Comparison of ENCODE assay signal across 14 cellular contexts in genomic region chr4:122759639-122760310, GRCh38. TPM values are rescaled to one million over a fixed set of nuclear protein-coding genes. Genes with fewer than 3 reads are reported as not detected.
A peak's percentile ranks its signal among the peaks of the same experiment; 100 is the strongest.
DNase-seq lines count a peak whose midpoint lies in the region; ATAC-seq, FAIRE-seq and TF ChIP-seq lines count a peak whose summit lies in the region.
"Had no signal": no experiment of that assay in that cellular context is flagged by ENCODE, and none has a peak within 500 bp of the region (broad histone marks: within the 10 kb centered on the region; RNA-seq: fewer than 3 reads in every experiment).

No MANE protein-coding gene starts in this region.

- H3K27me3 ChIP-seq in SK-N-SH (ENCODE audit: insufficient read depth) (no peaks in the 10 kb centered on the region), fibroblast of lung (ENCODE audit: control insufficient read depth, insufficient read depth, low read length) (no peaks in the 10 kb centered on the region), stomach (no peaks in the 10 kb centered on the region), HepG2 (ENCODE audit: control insufficient read depth in 1 of 2, insufficient read depth in 2 of 2, low read length in 2 of 2) (no peaks in the 10 kb centered on the region)

- no peak for TF ChIP-seq POLR2A in A549 (IDR thresholded peaks at IDR 0.05; ENCODE audit: low read length)
- no peak for TF ChIP-seq POLR2A in stomach (IDR thresholded peaks at IDR 0.05)
- TF ChIP-seq POLR2A in HepG2 (IDR thresholded peaks at IDR 0.05; ENCODE audit: insufficient read depth in 1 of 2, low read depth in 2 of 2, low read length in 2 of 2) = no peak

- no peak for FAIRE-seq in A549 (lab: Jason Lieb, UNC)
- peak; percentile 96 for FAIRE-seq in G401.6 (lab: Jason Lieb, UNC)
- FAIRE-seq in HepG2 (lab: Jason Lieb, UNC) = no peak

- H3K4me1 ChIP-seq in A549 = peaks cover 55% of the 10 kb centered on the region
- peaks cover 2 to 7% of the 10 kb centered on the region in 2 experiments; a peak in 3 of 4 replicates for H3K4me1 ChIP-seq in SK-N-SH (ENCODE audit: control insufficient read depth in 1 of 2, insufficient read depth in 2 of 2, low read depth in 1 of 2, low read length in 1 of 2)
- H3K4me1 ChIP-seq in fibroblast of lung (ENCODE audit: control insufficient read depth, extremely low read depth, insufficient read depth, low read length) = no peaks in the 10 kb centered on the region
- peaks cover 0 to 8% (median 4%) of the 10 kb centered on the region in 4 donors for H3K4me1 ChIP-seq in stomach
- H3K4me1 ChIP-seq in HepG2 (ENCODE audit: insufficient read depth, low read length) = peaks cover 27% of the 10 kb centered on the region
- H3K4me1 ChIP-seq: psoas muscle had no signal

- TF ChIP-seq RAD21 in A549 (conservative IDR thresholded peaks at IDR 0.05 in 1 of 2, IDR thresholded peaks at IDR 0.05 in 1 of 2) = peak; percentile 15 to 31; a peak in 2 of 5 replicates
- peak; percentile 20; the same call in 1 of the 2 replicates for TF ChIP-seq RAD21 in SK-N-SH (IDR thresholded peaks at IDR 0.05; ENCODE audit: low read length)
- no peak for TF ChIP-seq RAD21 in HepG2 (CRISPR knock-in tag; IDR thresholded peaks at IDR 0.05)

- H3K79me2 ChIP-seq in SK-N-SH (ENCODE audit: insufficient read depth) (no peaks in the 10 kb centered on the region), fibroblast of lung (ENCODE audit: control insufficient read depth, insufficient read depth, low read length) (no peaks in the 10 kb centered on the region), HepG2 (ENCODE audit: insufficient read depth, low read length) (no peaks in the 10 kb centered on the region)

- H4K20me1 ChIP-seq in SK-N-SH (ENCODE audit: insufficient read depth) (no peaks in the 10 kb centered on the region), fibroblast of lung (ENCODE audit: control insufficient read depth, extremely low read depth, insufficient read depth, low read length) (no peaks in the 10 kb centered on the region), HepG2 (ENCODE audit: insufficient read depth, low read length) (no peaks in the 10 kb centered on the region)

- H2AFZ ChIP-seq in SK-N-SH (ENCODE audit: low read depth) = peak overlapping the region; percentile 85; the same call in 1 of the 2 replicates
- H2AFZ ChIP-seq in fibroblast of lung (ENCODE audit: low read length) = peak overlapping the region; percentile 36
- no peak overlapping the region for H2AFZ ChIP-seq in HepG2 (ENCODE audit: low read length)

- 42% methylated on average over 3 of the region's 3 CpGs for WGBS in A549 (ENCODE audit: missing lambda C conversion rate)
- 63% methylated on average over 3 of the region's 3 CpGs for WGBS in SK-N-SH (ENCODE audit: low lambda C conversion rate)
- 53 to 60% (median 55%) methylated on average over 3 of the region's 3 CpGs for WGBS in stomach, 5 donors
- 51% methylated on average over 3 of the region's 3 CpGs for WGBS in HepG2 (ENCODE audit: low lambda C conversion rate)

- H3K9ac ChIP-seq in SK-N-SH = no peak overlapping the region
- H3K9ac ChIP-seq in fibroblast of lung (ENCODE audit: insufficient read depth, low read length) = no peak overlapping the region
- no peak overlapping the region for H3K9ac ChIP-seq in HepG2 (ENCODE audit: insufficient read depth, low read depth, low read length)

- H3K4me2 ChIP-seq in A549 (peak overlapping the region; percentile 66), SK-N-SH (peak overlapping the region; percentile 39), fibroblast of lung (ENCODE audit: extremely low read depth, insufficient read depth, low read length) (no peak overlapping the region), HepG2 (ENCODE audit: low read depth, low read length) (no peak overlapping the region)

- ATAC-seq in A549 (peak in 1 of 2 experiments; percentile 53; a peak in 3 of 6 replicates), HepG2 (no peak)
- ATAC-seq: psoas muscle had no signal

- intact Hi-C loops in stomach (cut with DNase I; ENCODE audit: low total_unique reads) (loop anchor here (10.0 kb wide), 1 partner anchor 155 kb away; no protein-coding TSS in a partner anchor), HepG2 (cut with micrococcal nuclease; ENCODE audit: unreplicated experiment) (loop anchor here (5.0 to 10.0 kb wide), 2 partner anchors 305 to 1503 kb away; no protein-coding TSS in a partner anchor)

- DNase-seq in A549 (ENCODE audit: low read depth in 1 of 2, low spot score in 1 of 2) (no peak), SK-N-SH (no peak), fibroblast of lung (ENCODE audit: low read depth in 2 of 2) (peak in 1 of 2 donors; percentile 58), stomach (no peak), NCI-H345 (lab: John Stamatoyannopoulos, UW) (no peak), cortex of kidney (lab: John Stamatoyannopoulos, UW) (no peak), HepG2 (ENCODE audit: low spot score) (no peak)
- DNase-seq: effector memory CD4-positive, alpha-beta T cell; mesendoderm; NCI-H187; psoas muscle; stimulated activated CD4-positive, alpha-beta T cell treated with anti-CD3 and anti-CD28 coated beads, Interleukin-2, amount 100 ng/mL, for 48 hours; stimulated activated naive CD4-positive, alpha-beta T cell treated with Interleukin-2 at 50 U/mL for 16 hours had no signal

- in situ Hi-C loops in HepG2 (cut with HindIII; ENCODE audit: extremely low pct_ligation_motif_present, low pct_unique_long_range_greater_than_20kb) = loop anchor here (5.0 to 25.0 kb wide), 2 partner anchors 163 to 1353 kb away; partner anchors contain the start of gene NUDT6

- no peak for TF ChIP-seq EP300 in A549 (IDR thresholded peaks at IDR 0.05)
- no peak for TF ChIP-seq EP300 in SK-N-SH (IDR thresholded peaks at IDR 0.05; ENCODE audit: borderline replicate concordance in 1 of 2, low read depth in 1 of 2, low read length in 1 of 2)
- TF ChIP-seq EP300 in stomach (IDR thresholded peaks at IDR 0.05) = no peak
- no peak for TF ChIP-seq EP300 in HepG2 (IDR thresholded peaks at IDR 0.05; ENCODE audit: low read depth in 2 of 2, low read length in 2 of 2)
- TF ChIP-seq EP300 in HepG2 (CRISPR knock-in tag; IDR thresholded peaks at IDR 0.05; ENCODE audit: borderline replicate concordance) = no peak

- H3K27ac ChIP-seq in A549 (peak overlapping the region; percentile 77 to 83), SK-N-SH (ENCODE audit: low read depth in 2 of 2, low read length in 1 of 2) (no peak overlapping the region; a peak in 1 of 4 replicates), fibroblast of lung (ENCODE audit: insufficient read depth, low read length) (no peak overlapping the region), stomach (no peak overlapping the region), HepG2 (ENCODE audit: extremely low read length, insufficient read depth, low read length) (no peak overlapping the region)
- H3K27ac ChIP-seq: psoas muscle had no signal

- POLR2A ChIA-PET in A549 (lab: Yijun Ruan, JAX) (no interaction called here), SK-N-SH (lab: Yijun Ruan, JAX) (no interaction called here), HepG2 (lab: Yijun Ruan, JAX) (no interaction called here)

- CTCF ChIA-PET in A549 (lab: Yijun Ruan, JAX) (no interaction called here), SK-N-SH (lab: Yijun Ruan, JAX) (interaction anchor here (0.6 to 10.1 kb wide), 7 partner anchors 20 to 1358 kb away, joined by 3 to 126 read pairs (median 11); partner anchors contain the start of genes BBS12 and NUDT6), HepG2 (lab: Yijun Ruan, JAX; ENCODE audit: low intra/inter-chr PET ratio, low total read pairs) (interaction anchor here (3.2 kb wide), 1 partner anchor 154 kb away, joined by 29 read pairs; no protein-coding TSS in a partner anchor)

- TF ChIP-seq CTCF in A549 (IDR thresholded peaks at IDR 0.05) = peak; percentile 8; the same call in 1 of the 3 replicates
- TF ChIP-seq CTCF in SK-N-SH (IDR thresholded peaks at IDR 0.05) = peak; percentile 57
- TF ChIP-seq CTCF in fibroblast of lung (conservative IDR thresholded peaks at IDR 0.05 in 1 of 2, IDR thresholded peaks at IDR 0.05 in 1 of 2; ENCODE audit: low read depth in 1 of 2, low read length in 2 of 2) = peak; percentile 27 to 61
- no peak for TF ChIP-seq CTCF in stomach (IDR thresholded peaks at IDR 0.05)
- no peak for TF ChIP-seq CTCF in HepG2 (CRISPR knock-in tag; IDR thresholded peaks at IDR 0.05)

- no TSS peak for BruUV-seq in HepG2 (replicated peaks; lab: Mats Ljungman, UMichigan)

- no peaks in the 10 kb centered on the region for H3K9me2 ChIP-seq in SK-N-SH

- H3K4me3 ChIP-seq in A549 = no peak overlapping the region
- H3K4me3 ChIP-seq in SK-N-SH (ENCODE audit: low read depth in 2 of 2, low read length in 1 of 2) = no peak overlapping the region
- H3K4me3 ChIP-seq in fibroblast of lung (replicated peaks in 1 of 4; ENCODE audit: control extremely low read depth in 1 of 4, insufficient read depth in 1 of 4, low read depth in 3 of 4, low read length in 4 of 4) = no peak overlapping the region
- no peak overlapping the region for H3K4me3 ChIP-seq in stomach
- no peak overlapping the region for H3K4me3 ChIP-seq in HepG2 (replicated peaks in 1 of 3; ENCODE audit: insufficient read depth in 1 of 3, low read depth in 2 of 3, low read length in 3 of 3)
- H3K4me3 ChIP-seq: psoas muscle had no signal

- H3K36me3 ChIP-seq in SK-N-SH (replicated peaks in 1 of 2; ENCODE audit: control insufficient read depth in 1 of 2, insufficient read depth in 2 of 2, low read length in 1 of 2) (no peaks in the 10 kb centered on the region), fibroblast of lung (ENCODE audit: control insufficient read depth, insufficient read depth, low read length) (no peaks in the 10 kb centered on the region), stomach (no peaks in the 10 kb centered on the region), HepG2 (replicated peaks in 1 of 2; ENCODE audit: control insufficient read depth in 1 of 2, insufficient read depth in 2 of 2, low read length in 2 of 2) (no peaks in the 10 kb centered on the region)

- H3F3A ChIP-seq in SK-N-SH (replicated peaks; ENCODE audit: insufficient read depth) = peaks cover 25% of the 10 kb centered on the region

- H3K9me3 ChIP-seq in A549 (no peaks in the 10 kb centered on the region), SK-N-SH (no peaks in the 10 kb centered on the region), fibroblast of lung (ENCODE audit: control insufficient read depth, insufficient read depth, low read depth, low read length) (no peaks in the 10 kb centered on the region), stomach (no peaks in the 10 kb centered on the region), HepG2 (ENCODE audit: low read length) (no peaks in the 10 kb centered on the region)
- H3K9me3 ChIP-seq: psoas muscle had no signal

RNA-seq across cellular contexts. Expression of gene BBS12, which starts 27.3 kb away (rescaled TPM):
- polyA plus RNA-seq in A549 (2011; rRNA removed) (3.4 and 3.7 TPM in 2 replicates), A549 (2017; fragmentation: RNase III; extraction: RNeasy Plus Mini Kit Qiagen cat#74134 plus additional on column Dnase treatment) (2.5 to 3.4 TPM (median 3.2 TPM) in 3 replicates), SK-N-SH (2012; rRNA removed) (1.5 and 2.1 TPM in 2 replicates), fibroblast of lung (1.5 and 3.6 TPM in 2 replicates), stomach (1 to 10 TPM; 1.1 to 1.7 (median 1.2) TPM), HepG2 (2011; rRNA removed) (0.29 and 0.32 TPM in 2 replicates)
- 0.41 and 0.57 TPM in 2 replicates for polyA plus RNA-seq in A549 (2012; cell fraction: cytosol; rRNA removed)
- polyA plus RNA-seq in A549 (2012; cell fraction: nucleus; rRNA removed) = 0.18 and 0.29 TPM in 2 replicates
- 1.6 and 2.1 TPM in 2 replicates for polyA minus RNA-seq in A549 (2011; rRNA and poly(A)+ RNA removed)
- polyA plus RNA-seq in SK-N-SH (2012; cell fraction: cytosol; rRNA removed) = 2.4 and 2.6 TPM in 2 replicates
- polyA plus RNA-seq in SK-N-SH (2012; cell fraction: nucleus; rRNA removed) = 0.62 and 1.2 TPM in 2 replicates
- total RNA-seq in fibroblast of lung (7.4 and 8.4 TPM in 2 replicates), stomach (1 to 10 TPM in 4 of 5 donors, under 1 TPM in 1; 0.87 to 4.5 (median 1.4) TPM), HepG2 (2016; rRNA removed; fragmentation: Illumina TruSeq; extraction: Trizol) (1.7 and 2.1 TPM in 2 replicates)
- 2.0 and 3.3 TPM in 2 replicates for polyA plus RNA-seq in fibroblast of lung (2012)
- 1.1 TPM in 1 of 2 replicates, not detected in the other for polyA minus RNA-seq in fibroblast of lung (ENCODE audit: low replicate concordance)
- total RNA-seq in HepG2 (2016; cell fraction: cytosol; rRNA removed; fragmentation: Illumina TruSeq; extraction: Trizol; ENCODE audit: low read depth) = 0.18 and 0.20 TPM in 2 replicates
- 1.5 and 2.4 TPM in 2 replicates for total RNA-seq in HepG2 (2016; cell fraction: insoluble cytoplasmic fraction; rRNA removed; fragmentation: Illumina TruSeq; extraction: Trizol)
- total RNA-seq in HepG2 (2016; cell fraction: membrane; rRNA removed; fragmentation: Illumina TruSeq; extraction: Trizol) = 0.90 TPM in 2 replicates
- total RNA-seq in HepG2 (2016; cell fraction: nucleus; rRNA removed; fragmentation: Illumina TruSeq; extraction: Trizol) = 1.0 and 1.2 TPM in 2 replicates
- polyA plus RNA-seq in HepG2 (2011; cell fraction: cytosol; rRNA removed) = 0.17 and 0.35 TPM in 2 replicates
- 0.18 and 0.29 TPM in 2 replicates for polyA plus RNA-seq in HepG2 (2011; cell fraction: nucleus; rRNA removed)
- polyA plus RNA-seq in HepG2 (2012) = 1.0 and 1.5 TPM in 2 replicates
- 0.08 and 0.09 TPM in 2 replicates for polyA plus RNA-seq in HepG2 (2016; cell fraction: cytosol; fragmentation: Illumina TruSeq; extraction: Trizol; ENCODE audit: low read depth)
- polyA plus RNA-seq in HepG2 (2016; cell fraction: insoluble cytoplasmic fraction; fragmentation: Illumina TruSeq; extraction: Trizol; ENCODE audit: low read depth) = 1.3 and 1.6 TPM in 2 replicates
- 0.26 and 0.31 TPM in 2 replicates for polyA plus RNA-seq in HepG2 (2016; cell fraction: membrane; fragmentation: Illumina TruSeq; extraction: Trizol; ENCODE audit: low read depth)
- 0.57 and 1.1 TPM in 2 replicates for polyA plus RNA-seq in HepG2 (2016; cell fraction: nucleus; fragmentation: Illumina TruSeq; extraction: Trizol; ENCODE audit: insufficient read depth, low read depth)
- polyA minus RNA-seq in HepG2 (2011; rRNA and poly(A)+ RNA removed; ENCODE audit: low replicate concordance) = 0.24 and 0.77 TPM in 2 replicates
- 0.79 and 0.89 TPM in 2 replicates for polyA minus RNA-seq in HepG2 (2011; cell fraction: cytosol; rRNA and poly(A)+ RNA removed)
- 2.3 and 4.0 TPM in 2 replicates for polyA minus RNA-seq in HepG2 (2011; cell fraction: nucleus; rRNA and poly(A)+ RNA removed)

Comparison
In these comparisons a context has a peak if more than half of its experiments do, and no peak if none do; other contexts are left out.
1. H3K27ac ChIP-seq: peak in A549 (2 of 2); none in SK-N-SH (0 of 2), fibroblast of lung (single experiment), stomach (0 of 5) and HepG2 (single experiment).
2. H3K4me2 ChIP-seq: peak in A549 (single experiment) and SK-N-SH (single experiment); none in fibroblast of lung (single experiment) and HepG2 (single experiment).
3. CTCF ChIP-seq: peak in A549 (single experiment), SK-N-SH (single experiment) and fibroblast of lung (2 of 2); none in stomach (0 of 7) and HepG2 (single experiment).
4. Of the 38 proteins assayed by ChIP-seq in both HepG2 and A549: peak only in HepG2: none; only in A549: CTCF, RAD21 and SMC3; in both: none; in neither: 35.